Comparison of ENCODE assay signal across 9 cellular contexts in genomic region chrX:21946925-21947641, GRCh38. TPM values are rescaled to one million over a fixed set of nuclear protein-coding genes. Genes with fewer than 3 reads are reported as not detected.
DNase-seq lines count a peak whose midpoint lies in the region; ATAC-seq, FAIRE-seq and TF ChIP-seq lines count a peak whose summit lies in the region.
"Had no signal": no experiment of that assay in that cellular context is flagged by ENCODE, and none has a peak within 500 bp of the region (broad histone marks: within the 10 kb centered on the region; RNA-seq: fewer than 3 reads in every experiment).

No MANE protein-coding gene starts in this region.

- no peaks in the 10 kb centered on the region for H3K36me3 ChIP-seq in mesenchymal stem cell (ENCODE audit: control insufficient read depth in 1 of 2, insufficient read depth in 2 of 2, low read depth in 1 of 2, low read length in 2 of 2)

- H2BK12ac ChIP-seq in mesenchymal stem cell (ENCODE audit: low read length in 2 of 2) = no peak overlapping the region

- no peak overlapping the region for H3K4ac ChIP-seq in mesenchymal stem cell (ENCODE audit: low read depth in 1 of 2, low read length in 2 of 2)

- no peak for TF ChIP-seq POLR2A in NB4 (IDR thresholded peaks at IDR 0.05; ENCODE audit: extremely low read depth, insufficient read length)

- H3K27me3 ChIP-seq in mesenchymal stem cell (ENCODE audit: control insufficient read depth in 1 of 2, insufficient read depth in 1 of 2, low read length in 2 of 2) = no peaks in the 10 kb centered on the region

- H3K4me1 ChIP-seq in mesenchymal stem cell (ENCODE audit: control insufficient read depth, insufficient read depth, low read depth, low read length) = peaks cover 8% of the 10 kb centered on the region

- no peak overlapping the region for H2BK5ac ChIP-seq in mesenchymal stem cell (ENCODE audit: low read depth, low read length, poor library complexity, severe bottlenecking)

- no peak for FAIRE-seq in frontal cortex (lab: Jason Lieb, UNC)

- H4K8ac ChIP-seq in mesenchymal stem cell (ENCODE audit: low read length) = no peak overlapping the region

- H3K18ac ChIP-seq in mesenchymal stem cell (ENCODE audit: low read depth in 1 of 2, low read length in 2 of 2) = peak overlapping the region; percentile 21 to 73

- ATAC-seq in GM18907 (IDR thresholded peaks at IDR 0.05; ENCODE audit: unreplicated experiment) = no peak
- no peak for ATAC-seq in HG03280 (IDR thresholded peaks at IDR 0.05; ENCODE audit: unreplicated experiment)

- H2AK5ac ChIP-seq in mesenchymal stem cell (ENCODE audit: low read length, severe bottlenecking) = peak overlapping the region; percentile 45

- H3K4me3 ChIP-seq in AG10803 (ENCODE audit: low read length) (no peak overlapping the region), NB4 (ENCODE audit: low read depth, low read length) (no peak overlapping the region), cardiac fibroblast (replicated peaks in 1 of 2; ENCODE audit: low read depth in 2 of 2, low read length in 2 of 2) (no peak overlapping the region), mesenchymal stem cell (ENCODE audit: insufficient read depth in 1 of 2, low read depth in 1 of 2, low read length in 2 of 2) (peak overlapping the region in 1 of 2 experiments; percentile 27)
- H3K4me3 ChIP-seq: dorsolateral prefrontal cortex had no signal

- peak overlapping the region; percentile 44 for H3K9ac ChIP-seq in mesenchymal stem cell (ENCODE audit: low read length)

- peak overlapping the region; percentile 63 for H3K27ac ChIP-seq in mesenchymal stem cell (ENCODE audit: low read length, poor library complexity, severe bottlenecking)

- WGBS in mesenchymal stem cell = 0% methylated on average over 2 of the region's 7 CpGs

- H3K4me2 ChIP-seq in mesenchymal stem cell (ENCODE audit: low read length, poor library complexity, severe bottlenecking) = peak overlapping the region; percentile 5

- no peak overlapping the region for H4K91ac ChIP-seq in mesenchymal stem cell (ENCODE audit: low read length)

- no peaks in the 10 kb centered on the region for H3K79me1 ChIP-seq in mesenchymal stem cell (replicated peaks; ENCODE audit: low read length, poor library complexity, severe bottlenecking)

- no peak overlapping the region for H2AFZ ChIP-seq in mesenchymal stem cell (ENCODE audit: low read depth, low read length)

- H3K14ac ChIP-seq in mesenchymal stem cell (ENCODE audit: low read length in 2 of 2) = no peak overlapping the region

- TF ChIP-seq CTCF in AG10803 (conservative IDR thresholded peaks at IDR 0.05; ENCODE audit: low read length) = no peak
- no peak for TF ChIP-seq CTCF in NB4 (IDR thresholded peaks at IDR 0.05; ENCODE audit: low read depth, low read length)
- TF ChIP-seq CTCF in cardiac fibroblast (IDR thresholded peaks at IDR 0.05; ENCODE audit: low read depth, low read length) = no peak

- no peaks in the 10 kb centered on the region for H3K9me3 ChIP-seq in mesenchymal stem cell (ENCODE audit: control insufficient read depth, low read length)

- H2BK120ac ChIP-seq in mesenchymal stem cell (ENCODE audit: low read depth, low read length) = peak overlapping the region; percentile 34

- no peak overlapping the region for H2BK15ac ChIP-seq in mesenchymal stem cell (ENCODE audit: low read depth, poor library complexity, severe bottlenecking)

- H3K23ac ChIP-seq in mesenchymal stem cell (ENCODE audit: low read length in 2 of 2) = no peak overlapping the region

- DNase-seq in AG10803 (ENCODE audit: low read depth) (peak; percentile 44), NB4 (ENCODE audit: low read depth) (peak; percentile 46), cardiac fibroblast (ENCODE audit: low read depth in 2 of 2) (peak; percentile 42 to 53), mesenchymal stem cell (peak; percentile 64), putamen (ENCODE audit: low spot score) (no peak), frontal cortex (ENCODE audit: low spot score in 2 of 2) (no peak)
- DNase-seq: dorsolateral prefrontal cortex had no signal

RNA-seq across cellular contexts. Expression of gene SMS, which starts 6.6 kb away (rescaled TPM):
- polyA plus RNA-seq in mesenchymal stem cell (2013, experiment 1 of 2) = 63.7 TPM
- 65.0 TPM for polyA plus RNA-seq in mesenchymal stem cell (2013, experiment 2 of 2)
- 218 TPM for total RNA-seq in frontal cortex

Comparison
In these comparisons a context has a peak if more than half of its experiments do, and no peak if none do; other contexts are left out.
1. DNase-seq: peak in AG10803 (single experiment), NB4 (single experiment), cardiac fibroblast (2 of 2) and mesenchymal stem cell (single experiment); none in putamen (single experiment) and frontal cortex (0 of 2).